Comparison of ENCODE assay signal across 1 cellular context in genomic region chr20:13008761-13009681, GRCh38.
A peak's percentile ranks its signal among the peaks of the same experiment; 100 is the strongest.
TF ChIP-seq lines count a peak whose summit lies in the region.

Gene SPTLC3, plus strand, starts transcription at chr20:13008972. Its CDS starts 296 bp downstream, at chr20:13009268.

TF ChIP-seq in HepG2, 621 proteins besides CTCF, POLR2A, EP300 and RAD21 (continued from another document and continues in another):
- no peak for TF ChIP-seq ZNF503 (CRISPR knock-in tag; IDR thresholded peaks at IDR 0.05)
- no peak for TF ChIP-seq ZFX (CRISPR knock-in tag; IDR thresholded peaks at IDR 0.05; ENCODE audit: low read depth)
- TF ChIP-seq ZNF703 (CRISPR knock-in tag; IDR thresholded peaks at IDR 0.05; ENCODE audit: borderline replicate concordance) = no peak
- TF ChIP-seq ZNF331 (CRISPR knock-in tag; IDR thresholded peaks at IDR 0.05) = peak; percentile 41; the same call in 1 of the 2 replicates
- no peak for TF ChIP-seq TP53 (CRISPR knock-in tag; conservative IDR thresholded peaks at IDR 0.05)
- 0 out of 2 replicates have a peak, but pooled peaks have one; percentile 30 for TF ChIP-seq ZSCAN31 (CRISPR knock-in tag; IDR thresholded peaks at IDR 0.05; ENCODE audit: low read depth)
- TF ChIP-seq ZNF7 (CRISPR knock-in tag; IDR thresholded peaks at IDR 0.05) = no peak
- TF ChIP-seq ZNF224 (CRISPR knock-in tag; IDR thresholded peaks at IDR 0.05) = no peak
- TF ChIP-seq ZNF367 (CRISPR knock-in tag; IDR thresholded peaks at IDR 0.05; ENCODE audit: borderline replicate concordance) = no peak
- TF ChIP-seq MEF2D (CRISPR knock-in tag; IDR thresholded peaks at IDR 0.05) = peak; percentile 60; the same call in 1 of the 2 replicates
- TF ChIP-seq ZSCAN22 (CRISPR knock-in tag; IDR thresholded peaks at IDR 0.05) = no peak
- peak; percentile 99 for TF ChIP-seq ZFP91 (CRISPR knock-in tag; IDR thresholded peaks at IDR 0.05; ENCODE audit: borderline replicate concordance)
- no peak for TF ChIP-seq THAP8 (CRISPR knock-in tag; IDR thresholded peaks at IDR 0.05; ENCODE audit: borderline replicate concordance)
- TF ChIP-seq ZNF660 (CRISPR knock-in tag; IDR thresholded peaks at IDR 0.05; ENCODE audit: borderline replicate concordance, low read depth) = no peak
- no peak; the same call in 1 of the 2 replicates for TF ChIP-seq KMT2A (CRISPR knock-in tag; IDR thresholded peaks at IDR 0.05)
- TF ChIP-seq ZGPAT (CRISPR knock-in tag; IDR thresholded peaks at IDR 0.05) = no peak
- no peak for TF ChIP-seq MBD4 (IDR thresholded peaks at IDR 0.05; ENCODE audit: borderline replicate concordance, low read length)
- peak; percentile 51; the same call in 1 of the 2 replicates for TF ChIP-seq ZNF576 (CRISPR knock-in tag; IDR thresholded peaks at IDR 0.05)
- no peak for TF ChIP-seq TOPORS (CRISPR knock-in tag; IDR thresholded peaks at IDR 0.05)
- no peak for TF ChIP-seq ZNF337 (CRISPR knock-in tag; IDR thresholded peaks at IDR 0.05; ENCODE audit: borderline replicate concordance, low read depth)
- 0 out of 2 replicates have a peak, but pooled peaks have one; percentile 13 for TF ChIP-seq ZNF556 (CRISPR knock-in tag; IDR thresholded peaks at IDR 0.05; ENCODE audit: borderline replicate concordance)
- no peak for TF ChIP-seq FOSL2 (CRISPR knock-in tag; IDR thresholded peaks at IDR 0.05)
- TF ChIP-seq PCBP2 (optimal IDR thresholded peaks at IDR 0.05; ENCODE audit: low read depth, low read length, poor library complexity, severe bottlenecking) = no peak
- no peak for TF ChIP-seq HMGA1 (CRISPR knock-in tag; conservative IDR thresholded peaks at IDR 0.05)
- no peak; the same call in 1 of the 2 replicates for TF ChIP-seq ZNF414 (CRISPR knock-in tag; IDR thresholded peaks at IDR 0.05)
- no peak for TF ChIP-seq PLRG1 (conservative IDR thresholded peaks at IDR 0.05)
- no peak for TF ChIP-seq ELK4 (CRISPR knock-in tag; IDR thresholded peaks at IDR 0.05; ENCODE audit: borderline replicate concordance)
- 0 out of 2 replicates have a peak, but pooled peaks have one; percentile 1 for TF ChIP-seq TFDP2 (CRISPR knock-in tag; IDR thresholded peaks at IDR 0.05)
- TF ChIP-seq ZNF18 (CRISPR knock-in tag; IDR thresholded peaks at IDR 0.05; ENCODE audit: insufficient replicate concordance) = no peak
- TF ChIP-seq GLI4 (CRISPR knock-in tag; IDR thresholded peaks at IDR 0.05; ENCODE audit: borderline replicate concordance) = no peak; the same call in 1 of the 2 replicates
- 0 out of 2 replicates have a peak, but pooled peaks have one; percentile 18 for TF ChIP-seq ZNF816 (CRISPR knock-in tag; IDR thresholded peaks at IDR 0.05; ENCODE audit: borderline replicate concordance)
- TF ChIP-seq CENPBD1 (CRISPR knock-in tag; IDR thresholded peaks at IDR 0.05; ENCODE audit: borderline replicate concordance, low read depth) = no peak
- no peak for TF ChIP-seq TBL1XR1 (IDR thresholded peaks at IDR 0.05; ENCODE audit: borderline replicate concordance, low read length, partially characterized antibody)
- no peak for TF ChIP-seq TBX3 (IDR thresholded peaks at IDR 0.05; ENCODE audit: borderline replicate concordance)
- no peak for TF ChIP-seq SYNCRIP (IDR thresholded peaks at IDR 0.05; ENCODE audit: insufficient read depth, low read depth, low read length)
- no peak for TF ChIP-seq ZUFSP (CRISPR knock-in tag; IDR thresholded peaks at IDR 0.05; ENCODE audit: borderline replicate concordance)
- no peak for TF ChIP-seq RFXANK (CRISPR knock-in tag; IDR thresholded peaks at IDR 0.05)
- peak; percentile 61; the same call in 1 of the 2 replicates for TF ChIP-seq GZF1 (CRISPR knock-in tag; IDR thresholded peaks at IDR 0.05)
- no peak for TF ChIP-seq PRDM10 (CRISPR knock-in tag; IDR thresholded peaks at IDR 0.05; ENCODE audit: low read depth)
- no peak for TF ChIP-seq NFATC3 (CRISPR knock-in tag; IDR thresholded peaks at IDR 0.05)
- TF ChIP-seq PITX1 (CRISPR knock-in tag; IDR thresholded peaks at IDR 0.05) = no peak
- TF ChIP-seq ZKSCAN5 (CRISPR knock-in tag; IDR thresholded peaks at IDR 0.05) = no peak
- TF ChIP-seq CREB1 (IDR thresholded peaks at IDR 0.05) = no peak
- no peak for TF ChIP-seq CREB1 (CRISPR knock-in tag; IDR thresholded peaks at IDR 0.05)
- no peak for TF ChIP-seq PBX2 (CRISPR knock-in tag; IDR thresholded peaks at IDR 0.05)
- no peak for TF ChIP-seq CBX2 (IDR thresholded peaks at IDR 0.05; ENCODE audit: low read depth, low read length)
- TF ChIP-seq CBX2 (CRISPR knock-in tag; IDR thresholded peaks at IDR 0.05; ENCODE audit: low read depth) = no peak
